1 cellular context compared by ENCODE assay signal in the genomic region with DNA sequence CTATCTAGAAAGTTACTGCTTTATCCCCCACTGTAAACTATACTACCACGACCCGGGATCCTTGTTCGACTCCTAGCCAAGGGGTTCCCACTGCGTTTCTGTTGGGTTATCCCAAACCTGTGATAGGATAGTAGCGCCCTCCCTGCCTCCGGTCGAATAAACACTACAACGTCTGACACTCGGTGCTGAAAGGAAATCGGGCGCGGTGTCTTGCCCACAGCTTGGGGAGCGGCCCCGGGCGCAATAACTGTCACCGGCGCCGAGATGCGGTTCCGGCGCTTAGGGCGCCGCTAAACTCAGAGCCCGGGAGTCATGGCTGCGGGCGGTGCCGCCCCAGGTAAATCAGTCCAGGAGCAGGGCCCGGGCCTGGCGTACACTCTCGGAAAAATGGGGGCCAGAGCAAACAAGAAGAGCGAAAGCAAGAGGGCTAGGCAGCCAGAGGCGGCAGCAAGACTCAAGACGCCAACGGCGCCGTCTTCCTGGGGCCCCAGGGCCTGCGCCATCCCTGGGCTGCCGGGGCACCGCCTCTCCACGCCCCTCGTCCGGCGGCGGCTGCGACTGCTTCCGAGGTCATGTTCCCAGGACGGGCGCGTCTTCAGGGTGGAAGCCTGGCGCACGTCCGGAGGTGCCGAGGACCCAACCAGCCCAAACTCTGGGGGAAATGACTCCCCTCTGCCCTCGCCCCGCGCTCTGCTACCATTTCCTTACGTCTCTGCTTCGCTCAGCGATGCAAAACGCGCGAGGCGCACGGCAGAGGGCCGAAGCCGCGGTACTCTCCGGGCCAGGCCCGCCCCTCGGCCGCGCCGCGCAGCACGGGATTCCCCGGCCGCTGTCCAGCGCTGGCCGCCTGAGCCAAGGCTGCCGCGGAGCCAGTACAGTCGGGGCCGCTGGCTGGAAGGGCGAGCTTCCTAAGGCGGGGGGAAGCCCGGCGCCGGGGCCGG.
TF ChIP-seq lines count a peak whose summit lies in the region.

A gene (plus strand): TSS at position 575 of the 941 bp plus-strand sequence. CDS start 87 bp downstream, at position 662.

TF ChIP-seq in HepG2, 621 proteins besides CTCF, POLR2A, EP300 and RAD21 (continued from another document and continues in another):
- TF ChIP-seq, protein P1, sequence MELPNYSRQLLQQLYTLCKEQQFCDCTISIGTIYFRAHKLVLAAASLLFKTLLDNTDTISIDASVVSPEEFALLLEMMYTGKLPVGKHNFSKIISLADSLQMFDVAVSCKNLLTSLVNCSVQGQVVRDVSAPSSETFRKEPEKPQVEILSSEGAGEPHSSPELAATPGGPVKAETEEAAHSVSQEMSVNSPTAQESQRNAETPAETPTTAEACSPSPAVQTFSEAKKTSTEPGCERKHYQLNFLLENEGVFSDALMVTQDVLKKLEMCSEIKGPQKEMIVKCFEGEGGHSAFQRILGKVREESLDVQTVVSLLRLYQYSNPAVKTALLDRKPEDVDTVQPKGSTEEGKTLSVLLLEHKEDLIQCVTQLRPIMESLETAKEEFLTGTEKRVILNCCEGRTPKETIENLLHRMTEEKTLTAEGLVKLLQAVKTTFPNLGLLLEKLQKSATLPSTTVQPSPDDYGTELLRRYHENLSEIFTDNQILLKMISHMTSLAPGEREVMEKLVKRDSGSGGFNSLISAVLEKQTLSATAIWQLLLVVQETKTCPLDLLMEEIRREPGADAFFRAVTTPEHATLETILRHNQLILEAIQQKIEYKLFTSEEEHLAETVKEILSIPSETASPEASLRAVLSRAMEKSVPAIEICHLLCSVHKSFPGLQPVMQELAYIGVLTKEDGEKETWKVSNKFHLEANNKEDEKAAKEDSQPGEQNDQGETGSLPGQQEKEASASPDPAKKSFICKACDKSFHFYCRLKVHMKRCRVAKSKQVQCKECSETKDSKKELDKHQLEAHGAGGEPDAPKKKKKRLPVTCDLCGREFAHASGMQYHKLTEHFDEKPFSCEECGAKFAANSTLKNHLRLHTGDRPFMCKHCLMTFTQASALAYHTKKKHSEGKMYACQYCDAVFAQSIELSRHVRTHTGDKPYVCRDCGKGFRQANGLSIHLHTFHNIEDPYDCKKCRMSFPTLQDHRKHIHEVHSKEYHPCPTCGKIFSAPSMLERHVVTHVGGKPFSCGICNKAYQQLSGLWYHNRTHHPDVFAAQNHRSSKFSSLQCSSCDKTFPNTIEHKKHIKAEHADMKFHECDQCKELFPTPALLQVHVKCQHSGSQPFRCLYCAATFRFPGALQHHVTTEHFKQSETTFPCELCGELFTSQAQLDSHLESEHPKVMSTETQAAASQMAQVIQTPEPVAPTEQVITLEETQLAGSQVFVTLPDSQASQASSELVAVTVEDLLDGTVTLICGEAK (IDR thresholded peaks at IDR 0.05): no peak
- TF ChIP-seq, protein P1 (CRISPR knock-in tag; IDR thresholded peaks at IDR 0.05): peak; percentile 46; the same call in 1 of the 2 replicates
- peak; percentile 80 for TF ChIP-seq SP4 (CRISPR knock-in tag; IDR thresholded peaks at IDR 0.05)
- TF ChIP-seq, protein P2, sequence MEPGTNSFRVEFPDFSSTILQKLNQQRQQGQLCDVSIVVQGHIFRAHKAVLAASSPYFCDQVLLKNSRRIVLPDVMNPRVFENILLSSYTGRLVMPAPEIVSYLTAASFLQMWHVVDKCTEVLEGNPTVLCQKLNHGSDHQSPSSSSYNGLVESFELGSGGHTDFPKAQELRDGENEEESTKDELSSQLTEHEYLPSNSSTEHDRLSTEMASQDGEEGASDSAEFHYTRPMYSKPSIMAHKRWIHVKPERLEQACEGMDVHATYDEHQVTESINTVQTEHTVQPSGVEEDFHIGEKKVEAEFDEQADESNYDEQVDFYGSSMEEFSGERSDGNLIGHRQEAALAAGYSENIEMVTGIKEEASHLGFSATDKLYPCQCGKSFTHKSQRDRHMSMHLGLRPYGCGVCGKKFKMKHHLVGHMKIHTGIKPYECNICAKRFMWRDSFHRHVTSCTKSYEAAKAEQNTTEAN (CRISPR knock-in tag; conservative IDR thresholded peaks at IDR 0.05): 0 out of 2 replicates have a peak, but pooled peaks have one; percentile 40
- TF ChIP-seq ZNF441 (CRISPR knock-in tag; IDR thresholded peaks at IDR 0.05; ENCODE audit: borderline replicate concordance): peak; percentile 36; the same call in 1 of the 2 replicates
- TF ChIP-seq, protein P3, sequence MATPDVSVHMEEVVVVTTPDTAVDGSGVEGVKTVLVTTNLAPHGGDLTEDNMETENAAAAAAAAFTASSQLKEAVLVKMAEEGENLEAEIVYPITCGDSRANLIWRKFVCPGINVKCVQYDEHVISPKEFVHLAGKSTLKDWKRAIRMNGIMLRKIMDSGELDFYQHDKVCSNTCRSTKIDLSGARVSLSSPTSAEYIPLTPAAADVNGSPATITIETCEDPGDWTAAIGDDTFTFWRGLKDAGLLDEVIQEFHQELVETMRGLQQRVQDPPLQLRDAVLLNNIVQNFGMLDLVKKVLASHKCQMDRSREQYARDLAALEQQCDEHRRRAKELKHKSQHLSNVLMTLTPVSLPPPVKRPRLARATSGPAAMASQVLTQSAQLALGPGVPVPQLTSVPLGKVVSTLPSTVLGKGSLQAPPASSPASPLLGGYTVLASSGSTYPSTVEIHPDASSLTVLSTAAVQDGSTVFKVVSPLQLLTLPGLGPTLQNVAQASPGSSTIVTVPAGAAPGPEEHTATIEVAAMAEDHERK (CRISPR knock-in tag; IDR thresholded peaks at IDR 0.05; ENCODE audit: low read depth): 0 out of 2 replicates have a peak, but pooled peaks have one; percentile 29
- TF ChIP-seq ONECUT2 (CRISPR knock-in tag; IDR thresholded peaks at IDR 0.05): 0 out of 2 replicates have a peak, but pooled peaks have one; percentile 24
- TF ChIP-seq ZFP82 (CRISPR knock-in tag; IDR thresholded peaks at IDR 0.05; ENCODE audit: borderline replicate concordance): 0 out of 2 replicates have a peak, but pooled peaks have one; percentile 11
- TF ChIP-seq ZNF160 (CRISPR knock-in tag; IDR thresholded peaks at IDR 0.05): peak; percentile 62; the same call in 1 of the 2 replicates
- TF ChIP-seq SALL2 (CRISPR knock-in tag; IDR thresholded peaks at IDR 0.05): peak; percentile 74
- TF ChIP-seq, protein P4, sequence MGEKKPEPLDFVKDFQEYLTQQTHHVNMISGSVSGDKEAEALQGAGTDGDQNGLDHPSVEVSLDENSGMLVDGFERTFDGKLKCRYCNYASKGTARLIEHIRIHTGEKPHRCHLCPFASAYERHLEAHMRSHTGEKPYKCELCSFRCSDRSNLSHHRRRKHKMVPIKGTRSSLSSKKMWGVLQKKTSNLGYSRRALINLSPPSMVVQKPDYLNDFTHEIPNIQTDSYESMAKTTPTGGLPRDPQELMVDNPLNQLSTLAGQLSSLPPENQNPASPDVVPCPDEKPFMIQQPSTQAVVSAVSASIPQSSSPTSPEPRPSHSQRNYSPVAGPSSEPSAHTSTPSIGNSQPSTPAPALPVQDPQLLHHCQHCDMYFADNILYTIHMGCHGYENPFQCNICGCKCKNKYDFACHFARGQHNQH (CRISPR knock-in tag; IDR thresholded peaks at IDR 0.05): no peak; the same call in 1 of the 2 replicates
- peak; percentile 94 for TF ChIP-seq ZFY (CRISPR knock-in tag; IDR thresholded peaks at IDR 0.05)
- TF ChIP-seq TAF1 (CRISPR knock-in tag; IDR thresholded peaks at IDR 0.05): peak; percentile 82
- peak; percentile 82 for TF ChIP-seq PHF20 (CRISPR knock-in tag; IDR thresholded peaks at IDR 0.05)
- peak; percentile 60; the same call in 1 of the 2 replicates for TF ChIP-seq NAIF1 (CRISPR knock-in tag; IDR thresholded peaks at IDR 0.05; ENCODE audit: borderline replicate concordance)
- peak; percentile 95 for TF ChIP-seq KDM3A (CRISPR knock-in tag; IDR thresholded peaks at IDR 0.05; ENCODE audit: low read depth)
- TF ChIP-seq GTF2F1 (IDR thresholded peaks at IDR 0.05; ENCODE audit: low read length): no peak
- TF ChIP-seq KDM2A (CRISPR knock-in tag; IDR thresholded peaks at IDR 0.05; ENCODE audit: borderline replicate concordance, low read depth): peak; percentile 84; the same call in 1 of the 2 replicates
- TF ChIP-seq ZBTB7B (CRISPR knock-in tag; IDR thresholded peaks at IDR 0.05): peak; percentile 67
- peak; percentile 76; the same call in 1 of the 2 replicates for TF ChIP-seq ZNF777 (CRISPR knock-in tag; IDR thresholded peaks at IDR 0.05)
- peak; percentile 34; the same call in 1 of the 2 replicates for TF ChIP-seq RXRA (CRISPR knock-in tag; IDR thresholded peaks at IDR 0.05)
- TF ChIP-seq, protein P5, sequence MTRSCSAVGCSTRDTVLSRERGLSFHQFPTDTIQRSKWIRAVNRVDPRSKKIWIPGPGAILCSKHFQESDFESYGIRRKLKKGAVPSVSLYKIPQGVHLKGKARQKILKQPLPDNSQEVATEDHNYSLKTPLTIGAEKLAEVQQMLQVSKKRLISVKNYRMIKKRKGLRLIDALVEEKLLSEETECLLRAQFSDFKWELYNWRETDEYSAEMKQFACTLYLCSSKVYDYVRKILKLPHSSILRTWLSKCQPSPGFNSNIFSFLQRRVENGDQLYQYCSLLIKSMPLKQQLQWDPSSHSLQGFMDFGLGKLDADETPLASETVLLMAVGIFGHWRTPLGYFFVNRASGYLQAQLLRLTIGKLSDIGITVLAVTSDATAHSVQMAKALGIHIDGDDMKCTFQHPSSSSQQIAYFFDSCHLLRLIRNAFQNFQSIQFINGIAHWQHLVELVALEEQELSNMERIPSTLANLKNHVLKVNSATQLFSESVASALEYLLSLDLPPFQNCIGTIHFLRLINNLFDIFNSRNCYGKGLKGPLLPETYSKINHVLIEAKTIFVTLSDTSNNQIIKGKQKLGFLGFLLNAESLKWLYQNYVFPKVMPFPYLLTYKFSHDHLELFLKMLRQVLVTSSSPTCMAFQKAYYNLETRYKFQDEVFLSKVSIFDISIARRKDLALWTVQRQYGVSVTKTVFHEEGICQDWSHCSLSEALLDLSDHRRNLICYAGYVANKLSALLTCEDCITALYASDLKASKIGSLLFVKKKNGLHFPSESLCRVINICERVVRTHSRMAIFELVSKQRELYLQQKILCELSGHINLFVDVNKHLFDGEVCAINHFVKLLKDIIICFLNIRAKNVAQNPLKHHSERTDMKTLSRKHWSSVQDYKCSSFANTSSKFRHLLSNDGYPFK (CRISPR knock-in tag; IDR thresholded peaks at IDR 0.05; ENCODE audit: borderline replicate concordance): peak; percentile 78; the same call in 1 of the 2 replicates
- no peak for TF ChIP-seq XRCC5 (optimal IDR thresholded peaks at IDR 0.05; ENCODE audit: low read length)
- TF ChIP-seq, protein P6, sequence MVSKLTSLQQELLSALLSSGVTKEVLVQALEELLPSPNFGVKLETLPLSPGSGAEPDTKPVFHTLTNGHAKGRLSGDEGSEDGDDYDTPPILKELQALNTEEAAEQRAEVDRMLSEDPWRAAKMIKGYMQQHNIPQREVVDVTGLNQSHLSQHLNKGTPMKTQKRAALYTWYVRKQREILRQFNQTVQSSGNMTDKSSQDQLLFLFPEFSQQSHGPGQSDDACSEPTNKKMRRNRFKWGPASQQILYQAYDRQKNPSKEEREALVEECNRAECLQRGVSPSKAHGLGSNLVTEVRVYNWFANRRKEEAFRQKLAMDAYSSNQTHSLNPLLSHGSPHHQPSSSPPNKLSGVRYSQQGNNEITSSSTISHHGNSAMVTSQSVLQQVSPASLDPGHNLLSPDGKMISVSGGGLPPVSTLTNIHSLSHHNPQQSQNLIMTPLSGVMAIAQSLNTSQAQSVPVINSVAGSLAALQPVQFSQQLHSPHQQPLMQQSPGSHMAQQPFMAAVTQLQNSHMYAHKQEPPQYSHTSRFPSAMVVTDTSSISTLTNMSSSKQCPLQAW (CRISPR knock-in tag; IDR thresholded peaks at IDR 0.05): peak; percentile 31; the same call in 1 of the 2 replicates
- TF ChIP-seq SP2 (CRISPR knock-in tag; IDR thresholded peaks at IDR 0.05): peak; percentile 64
- no peak for TF ChIP-seq FOXA1 (IDR thresholded peaks at IDR 0.05)
- peak; percentile 29; the same call in 1 of the 2 replicates for TF ChIP-seq FOXA1 (CRISPR knock-in tag; IDR thresholded peaks at IDR 0.05)
- peak; percentile 81 for TF ChIP-seq RFXAP (CRISPR knock-in tag; IDR thresholded peaks at IDR 0.05; ENCODE audit: borderline replicate concordance)
- no peak for TF ChIP-seq ZFYVE20 (CRISPR knock-in tag; IDR thresholded peaks at IDR 0.05; ENCODE audit: borderline replicate concordance, low read depth)
- TF ChIP-seq ZNF746 (CRISPR knock-in tag; IDR thresholded peaks at IDR 0.05): no peak
- peak; percentile 77 for TF ChIP-seq SAP130 (CRISPR knock-in tag; IDR thresholded peaks at IDR 0.05; ENCODE audit: low read depth)
- no peak for TF ChIP-seq ZNF20 (CRISPR knock-in tag; IDR thresholded peaks at IDR 0.05)
- peak; percentile 32; the same call in 1 of the 2 replicates for TF ChIP-seq ZNF768 (CRISPR knock-in tag; IDR thresholded peaks at IDR 0.05)
- 0 out of 2 replicates have a peak, but pooled peaks have one; percentile 19 for TF ChIP-seq ZNF274 (CRISPR knock-in tag; IDR thresholded peaks at IDR 0.05)
- TF ChIP-seq ZNF776 (CRISPR knock-in tag; IDR thresholded peaks at IDR 0.05): peak; percentile 23; the same call in 1 of the 2 replicates
- TF ChIP-seq SNAI1 (CRISPR knock-in tag; IDR thresholded peaks at IDR 0.05; ENCODE audit: borderline replicate concordance): no peak
- peak; percentile 86 for TF ChIP-seq YEATS4 (CRISPR knock-in tag; IDR thresholded peaks at IDR 0.05; ENCODE audit: borderline replicate concordance)
